In the genomic region with DNA sequence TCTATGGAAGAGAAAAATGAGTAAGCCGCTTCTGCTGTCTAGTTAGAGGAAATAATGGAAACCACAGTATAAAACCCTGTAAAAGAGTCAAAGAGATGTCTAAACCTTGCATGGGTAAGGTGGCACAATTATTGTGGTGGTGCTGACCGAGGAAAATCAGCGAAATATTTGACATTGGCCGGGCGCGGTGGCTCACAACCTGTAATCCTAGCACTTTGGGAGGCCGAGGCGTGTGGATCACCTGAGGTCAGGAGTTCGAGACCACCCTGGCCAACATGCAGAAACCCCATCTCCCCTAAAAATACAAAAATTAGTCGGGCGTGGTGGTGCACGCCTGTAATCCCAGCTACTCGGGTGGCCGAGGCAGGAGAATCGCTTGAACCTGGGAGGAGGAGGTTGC, we compare ENCODE assay signal across 7 cellular contexts. TPM values are rescaled to one million over a fixed set of nuclear protein-coding genes. Genes with fewer than 3 reads are reported as not detected.
DNase-seq lines count a peak whose midpoint lies in the region; TF ChIP-seq lines count a peak whose summit lies in the region.
"Not testable (repeated sequence)": the region's sequence is repeated elsewhere in the genome, so short reads cannot be mapped to it uniquely, and the experiment has no call there.

No MANE protein-coding gene starts in this region.

- H3K9me3 ChIP-seq in MM.1S (replicated peaks; ENCODE audit: insufficient read depth, low read length); mucosa of rectum (ENCODE audit: control insufficient read depth in 2 of 2, low read length in 2 of 2): not testable (repeated sequence)

- peak overlapping the region; percentile 90 for H3K4me3 Mint-ChIP-seq in activated CD4-positive, alpha-beta memory T cell treated with anti-CD3 and anti-CD28 coated beads for 36 hours
- H3K4me3 Mint-ChIP-seq in MCF 10A (ENCODE audit: unreplicated experiment) (peak overlapping the region; percentile 87), glutamatergic neuron (ENCODE audit: unreplicated experiment) (peak overlapping the region; percentile 88)

- H3K9ac ChIP-seq in MM.1S (ENCODE audit: low read length) = peak overlapping the region; percentile 21; the same call in 1 of the 2 replicates
- H3K9ac ChIP-seq in mucosa of rectum (ENCODE audit: low read depth in 1 of 2, low read length in 2 of 2) = peak overlapping the region; percentile 52 to 74

- not testable (repeated sequence) for BruUV-seq in MCF 10A (replicated peaks; lab: Mats Ljungman, UMichigan)

- POLR2A ChIA-PET in activated CD4-positive, alpha-beta memory T cell treated with anti-CD3 and anti-CD28 coated beads for 36 hours (lab: Charles Lee) = interaction anchor here (0.5 to 1.9 kb wide), 14 partner anchors 12 to 509 kb away, joined by 3 to 11 read pairs (median 4); partner anchors contain the start of gene DARS1
- POLR2A ChIA-PET in MCF 10A (lab: Yijun Ruan, JAX) = interaction anchor here (0.7 to 1.8 kb wide), 5 partner anchors 72 to 1735 kb away, joined by 3 to 8 read pairs (median 3); no protein-coding TSS in a partner anchor

- not testable (repeated sequence) for H3K27me3 Mint-ChIP-seq in activated CD4-positive, alpha-beta memory T cell treated with anti-CD3 and anti-CD28 coated beads for 36 hours; MCF 10A (ENCODE audit: insufficient read depth, unreplicated experiment); glutamatergic neuron (ENCODE audit: unreplicated experiment)

- not testable (repeated sequence) for H3F3A ChIP-seq in MM.1S (ENCODE audit: insufficient read depth, low read length)

- H3K4me2 ChIP-seq in MM.1S (ENCODE audit: low read depth, low read length) = peak overlapping the region; percentile 46; the same call in 1 of the 2 replicates

- CTCF ChIA-PET in activated CD4-positive, alpha-beta memory T cell treated with anti-CD3 and anti-CD28 coated beads for 36 hours (lab: Charles Lee) = not testable (repeated sequence)
- CTCF ChIA-PET in MCF 10A (lab: Yijun Ruan, JAX) = interaction anchor here (0.7 kb wide), 2 partner anchors 437 to 938 kb away, joined by 3 read pairs; no protein-coding TSS in a partner anchor

- intact Hi-C loops in activated CD4-positive, alpha-beta memory T cell treated with anti-CD3 and anti-CD28 coated beads for 36 hours (cut with micrococcal nuclease) = loop anchor here (1.0 to 2.0 kb wide), 7 partner anchors 56 to 958 kb away; partner anchors contain the start of genes CCNT2, CXCR4, DARS1 and R3HDM1
- intact Hi-C loops in MCF 10A (cut with micrococcal nuclease) = not testable (repeated sequence)

- H3K4me3 ChIP-seq in GM12864 (ENCODE audit: low read depth, low read length) (peak overlapping the region; percentile 63), MM.1S (ENCODE audit: low read length) (peak overlapping the region; percentile 95), mucosa of rectum (ENCODE audit: low read length in 2 of 2) (peak overlapping the region; percentile 70 to 82), skeletal muscle cell (ENCODE audit: low read depth, low read length) (peak overlapping the region; percentile 69)

- H3K4me1 Mint-ChIP-seq in activated CD4-positive, alpha-beta memory T cell treated with anti-CD3 and anti-CD28 coated beads for 36 hours (ENCODE audit: low read depth) = peaks cover 33% of the 10 kb centered on the region
- H3K4me1 Mint-ChIP-seq in MCF 10A (ENCODE audit: insufficient read depth, unreplicated experiment) = peaks cover 24% of the 10 kb centered on the region
- H3K4me1 Mint-ChIP-seq in glutamatergic neuron (ENCODE audit: low read depth, unreplicated experiment) = peaks cover 12% of the 10 kb centered on the region

- H3K27ac Mint-ChIP-seq in activated CD4-positive, alpha-beta memory T cell treated with anti-CD3 and anti-CD28 coated beads for 36 hours = peak overlapping the region; percentile 98
- peak overlapping the region; percentile 81 for H3K27ac Mint-ChIP-seq in MCF 10A (ENCODE audit: low read depth, unreplicated experiment)
- peak overlapping the region; percentile 64 for H3K27ac Mint-ChIP-seq in glutamatergic neuron (ENCODE audit: unreplicated experiment)

- H3K27ac ChIP-seq in MM.1S (ENCODE audit: low read length) (peak overlapping the region; percentile 82; the same call in 1 of the 2 replicates), mucosa of rectum (ENCODE audit: low read depth in 2 of 2, low read length in 2 of 2) (peak overlapping the region in 1 of 2 donors; percentile 16)

- DNase-seq in GM12864 (ENCODE audit: low read depth); MM.1S; MCF 10A (ENCODE audit: unreplicated experiment); glutamatergic neuron; skeletal muscle cell (ENCODE audit: low read depth): not testable (repeated sequence)
- DNase-seq in activated CD4-positive, alpha-beta memory T cell treated with anti-CD3 and anti-CD28 coated beads for 36 hours = peak; percentile 18

- H4K20me1 ChIP-seq in MM.1S (ENCODE audit: insufficient read depth, low read length) = peaks cover 12% of the 10 kb centered on the region; the same call in 1 of the 2 replicates

- peaks cover 40% of the 10 kb centered on the region for H3K79me2 ChIP-seq in MM.1S (ENCODE audit: low read length)

- not testable (repeated sequence) for H3K36me3 ChIP-seq in MM.1S (replicated peaks; ENCODE audit: insufficient read depth, low read length); mucosa of rectum (ENCODE audit: control insufficient read depth in 2 of 2, insufficient read depth in 2 of 2, low read length in 2 of 2)

- not testable (repeated sequence) for H3K4me1 ChIP-seq in MM.1S (ENCODE audit: low read length); mucosa of rectum (ENCODE audit: control insufficient read depth in 2 of 2, insufficient read depth in 2 of 2, low read length in 2 of 2)

- not testable (repeated sequence) for H3K9me2 ChIP-seq in MM.1S (replicated peaks; ENCODE audit: insufficient read depth, low read length)

- not testable (repeated sequence) for H3K9me3 Mint-ChIP-seq in activated CD4-positive, alpha-beta memory T cell treated with anti-CD3 and anti-CD28 coated beads for 36 hours; MCF 10A (ENCODE audit: unreplicated experiment); glutamatergic neuron (ENCODE audit: unreplicated experiment)

- not testable (repeated sequence) for TF ChIP-seq CTCF in GM12864 (IDR thresholded peaks at IDR 0.05; ENCODE audit: low read depth, low read length, missing control alignments); MM.1S (IDR thresholded peaks at IDR 0.05; ENCODE audit: low read length); MCF 10A (IDR thresholded peaks at IDR 0.05; ENCODE audit: unreplicated experiment); glutamatergic neuron (IDR thresholded peaks at IDR 0.05; ENCODE audit: partially characterized antibody, unreplicated experiment)

- H3K36me3 Mint-ChIP-seq in activated CD4-positive, alpha-beta memory T cell treated with anti-CD3 and anti-CD28 coated beads for 36 hours = peaks cover 44% of the 10 kb centered on the region
- not testable (repeated sequence) for H3K36me3 Mint-ChIP-seq in MCF 10A (ENCODE audit: insufficient read depth, unreplicated experiment); glutamatergic neuron (ENCODE audit: unreplicated experiment)

- H3K27me3 ChIP-seq in MM.1S (replicated peaks; ENCODE audit: insufficient read depth, low read length); mucosa of rectum (ENCODE audit: control insufficient read depth in 2 of 2, insufficient read depth in 2 of 2, low read length in 2 of 2): not testable (repeated sequence)

- H2AFZ ChIP-seq in MM.1S (ENCODE audit: low read length) = peak overlapping the region; percentile 18

RNA-seq across cellular contexts. Expression of gene MCM6, which starts 0.5 kb away (rescaled TPM):
- 100 to 1,000 TPM; 280 to 284 TPM for total RNA-seq in activated CD4-positive, alpha-beta memory T cell treated with anti-CD3 and anti-CD28 coated beads for 36 hours
- total RNA-seq in MCF 10A (2022) (10.1 and 13.5 TPM in 2 replicates), glutamatergic neuron (ENCODE audit: unreplicated experiment) (11.7 TPM)

RNA-seq across cellular contexts. Expression of gene LCT, which starts 39.8 kb away (rescaled TPM):
- total RNA-seq in activated CD4-positive, alpha-beta memory T cell treated with anti-CD3 and anti-CD28 coated beads for 36 hours = under 1 TPM; 0.02 to 0.05 TPM
- total RNA-seq in MCF 10A (2022) (not detected in 2 replicates), glutamatergic neuron (ENCODE audit: unreplicated experiment) (not detected)

Comparison
In these comparisons a context has a peak if more than half of its experiments do, and no peak if none do; other contexts are left out.
1. RNA of gene MCM6, which starts 0.5 kb away (total RNA-seq): 280 to 284 TPM in activated CD4-positive, alpha-beta memory T cell treated with anti-CD3 and anti-CD28 coated beads for 36 hours; 10.1 to 13.5 TPM in MCF 10A and 11.7 TPM in glutamatergic neuron (single experiment); every median in the first group is over 10 times any median in the second.
2. Peak in every context shown above with its lines, with median percentiles within 50 percentile points of each other: H3K4me3 ChIP-seq, H3K27ac Mint-ChIP-seq and H3K4me3 Mint-ChIP-seq.